Comparison of ENCODE assay signal across 1 cellular context in the genomic region with DNA sequence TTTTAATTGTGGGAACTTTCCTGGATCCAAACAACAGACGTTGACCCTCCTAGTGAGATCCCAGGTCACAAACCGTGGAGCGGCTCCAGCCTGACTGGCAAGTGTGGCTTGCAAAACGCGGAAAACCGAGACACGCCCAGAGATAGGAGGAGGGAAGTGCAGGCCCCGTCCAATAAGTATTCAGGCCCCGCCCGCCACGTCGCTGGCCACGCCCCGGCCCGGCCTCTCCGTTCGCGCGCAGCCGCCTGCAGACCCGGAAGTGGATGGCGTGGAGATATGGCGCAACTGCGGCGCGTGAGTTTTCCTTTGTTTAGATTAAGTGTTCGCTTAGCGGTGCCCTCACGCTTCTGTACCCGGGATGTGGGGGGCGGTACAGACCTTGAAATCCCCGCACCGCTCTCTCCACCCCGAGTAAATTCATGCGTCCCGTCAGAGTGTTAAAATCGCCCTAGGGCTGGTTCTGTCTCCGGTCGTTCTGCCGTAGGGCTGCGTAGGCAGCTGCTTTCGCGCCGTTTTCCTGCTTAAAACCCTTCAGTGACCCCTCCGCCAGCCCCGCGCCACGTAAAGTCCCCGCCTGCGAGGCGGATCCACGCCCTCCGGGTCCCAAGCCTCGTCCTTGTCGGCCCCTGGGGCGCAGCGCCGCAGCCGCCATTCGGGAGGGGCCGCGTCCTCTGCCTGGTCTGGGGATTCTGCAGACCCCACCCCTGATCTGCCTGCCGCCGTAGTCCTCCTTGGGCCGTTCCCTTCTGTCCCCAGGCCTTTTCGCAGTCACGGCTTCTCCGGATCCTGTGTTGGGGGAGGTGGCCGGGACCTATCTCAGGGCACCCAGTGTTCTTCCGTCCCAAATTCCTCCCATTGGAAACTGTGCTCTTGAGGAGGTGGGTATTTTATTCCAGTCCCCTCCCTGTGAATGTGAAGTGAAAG.
A peak's percentile ranks its signal among the peaks of the same experiment; 100 is the strongest.
TF ChIP-seq lines count a peak whose summit lies in the region.

A gene (plus strand): TSS at position 250 of the 924 bp plus-strand sequence. CDS start 27 bp downstream, at position 277.

TF ChIP-seq in HepG2, 621 proteins besides CTCF, POLR2A, EP300 and RAD21 (continued from another document and continues in another):
- TF ChIP-seq REPIN1 (CRISPR knock-in tag; IDR thresholded peaks at IDR 0.05; ENCODE audit: borderline replicate concordance, low read depth), result peak; percentile 77
- no peak for TF ChIP-seq SP1 (IDR thresholded peaks at IDR 0.05)
- TF ChIP-seq SP1 (CRISPR knock-in tag; IDR thresholded peaks at IDR 0.05), result peak; percentile 95
- TF ChIP-seq ZNF432 (CRISPR knock-in tag; IDR thresholded peaks at IDR 0.05; ENCODE audit: borderline replicate concordance), result peak; percentile 73; the same call in 1 of the 2 replicates
- TF ChIP-seq POLR2AphosphoS5 (IDR thresholded peaks at IDR 0.05; ENCODE audit: low read depth, low read length), result peak; percentile 95
- TF ChIP-seq KDM3A (CRISPR knock-in tag; IDR thresholded peaks at IDR 0.05; ENCODE audit: low read depth), result 0 out of 2 replicates have a peak, but pooled peaks have one; percentile 3
- peak; percentile 85 for TF ChIP-seq POGZ (CRISPR knock-in tag; IDR thresholded peaks at IDR 0.05)
- TF ChIP-seq, protein P1, sequence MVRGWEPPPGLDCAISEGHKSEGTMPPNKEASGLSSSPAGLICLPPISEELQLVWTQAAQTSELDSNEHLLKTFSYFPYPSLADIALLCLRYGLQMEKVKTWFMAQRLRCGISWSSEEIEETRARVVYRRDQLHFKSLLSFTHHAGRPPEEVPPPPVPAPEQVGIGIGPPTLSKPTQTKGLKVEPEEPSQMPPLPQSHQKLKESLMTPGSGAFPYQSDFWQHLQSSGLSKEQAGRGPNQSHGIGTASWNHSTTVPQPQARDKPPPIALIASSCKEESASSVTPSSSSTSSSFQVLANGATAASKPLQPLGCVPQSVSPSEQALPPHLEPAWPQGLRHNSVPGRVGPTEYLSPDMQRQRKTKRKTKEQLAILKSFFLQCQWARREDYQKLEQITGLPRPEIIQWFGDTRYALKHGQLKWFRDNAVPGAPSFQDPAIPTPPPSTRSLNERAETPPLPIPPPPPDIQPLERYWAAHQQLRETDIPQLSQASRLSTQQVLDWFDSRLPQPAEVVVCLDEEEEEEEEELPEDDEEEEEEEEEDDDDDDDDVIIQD (CRISPR knock-in tag; IDR thresholded peaks at IDR 0.05; ENCODE audit: low read depth), result peak; percentile 51; the same call in 1 of the 2 replicates
- TF ChIP-seq, protein P2, sequence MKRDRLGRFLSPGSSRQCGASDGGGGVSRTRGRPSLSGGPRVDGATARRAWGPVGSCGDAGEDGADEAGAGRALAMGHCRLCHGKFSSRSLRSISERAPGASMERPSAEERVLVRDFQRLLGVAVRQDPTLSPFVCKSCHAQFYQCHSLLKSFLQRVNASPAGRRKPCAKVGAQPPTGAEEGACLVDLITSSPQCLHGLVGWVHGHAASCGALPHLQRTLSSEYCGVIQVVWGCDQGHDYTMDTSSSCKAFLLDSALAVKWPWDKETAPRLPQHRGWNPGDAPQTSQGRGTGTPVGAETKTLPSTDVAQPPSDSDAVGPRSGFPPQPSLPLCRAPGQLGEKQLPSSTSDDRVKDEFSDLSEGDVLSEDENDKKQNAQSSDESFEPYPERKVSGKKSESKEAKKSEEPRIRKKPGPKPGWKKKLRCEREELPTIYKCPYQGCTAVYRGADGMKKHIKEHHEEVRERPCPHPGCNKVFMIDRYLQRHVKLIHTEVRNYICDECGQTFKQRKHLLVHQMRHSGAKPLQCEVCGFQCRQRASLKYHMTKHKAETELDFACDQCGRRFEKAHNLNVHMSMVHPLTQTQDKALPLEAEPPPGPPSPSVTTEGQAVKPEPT (CRISPR knock-in tag; IDR thresholded peaks at IDR 0.05; ENCODE audit: low read depth), result no peak
- peak; percentile 72 for TF ChIP-seq BORCS8-MEF2B (CRISPR knock-in tag; IDR thresholded peaks at IDR 0.05)
- TF ChIP-seq, protein P3, sequence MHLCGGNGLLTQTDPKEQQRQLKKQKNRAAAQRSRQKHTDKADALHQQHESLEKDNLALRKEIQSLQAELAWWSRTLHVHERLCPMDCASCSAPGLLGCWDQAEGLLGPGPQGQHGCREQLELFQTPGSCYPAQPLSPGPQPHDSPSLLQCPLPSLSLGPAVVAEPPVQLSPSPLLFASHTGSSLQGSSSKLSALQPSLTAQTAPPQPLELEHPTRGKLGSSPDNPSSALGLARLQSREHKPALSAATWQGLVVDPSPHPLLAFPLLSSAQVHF (CRISPR knock-in tag; IDR thresholded peaks at IDR 0.05), result no peak
- peak; percentile 38; the same call in 1 of the 2 replicates for TF ChIP-seq ZFP1 (CRISPR knock-in tag; IDR thresholded peaks at IDR 0.05)
- TF ChIP-seq, protein P4, sequence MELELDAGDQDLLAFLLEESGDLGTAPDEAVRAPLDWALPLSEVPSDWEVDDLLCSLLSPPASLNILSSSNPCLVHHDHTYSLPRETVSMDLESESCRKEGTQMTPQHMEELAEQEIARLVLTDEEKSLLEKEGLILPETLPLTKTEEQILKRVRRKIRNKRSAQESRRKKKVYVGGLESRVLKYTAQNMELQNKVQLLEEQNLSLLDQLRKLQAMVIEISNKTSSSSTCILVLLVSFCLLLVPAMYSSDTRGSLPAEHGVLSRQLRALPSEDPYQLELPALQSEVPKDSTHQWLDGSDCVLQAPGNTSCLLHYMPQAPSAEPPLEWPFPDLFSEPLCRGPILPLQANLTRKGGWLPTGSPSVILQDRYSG (CRISPR knock-in tag; IDR thresholded peaks at IDR 0.05), result no peak
- TF ChIP-seq ZNF766 (CRISPR knock-in tag; IDR thresholded peaks at IDR 0.05; ENCODE audit: borderline replicate concordance), result no peak
- TF ChIP-seq ZNF768 (CRISPR knock-in tag; IDR thresholded peaks at IDR 0.05), result peak; percentile 34; the same call in 1 of the 2 replicates
- TF ChIP-seq KLF11 (CRISPR knock-in tag; IDR thresholded peaks at IDR 0.05), result no peak
- TF ChIP-seq, protein P5, sequence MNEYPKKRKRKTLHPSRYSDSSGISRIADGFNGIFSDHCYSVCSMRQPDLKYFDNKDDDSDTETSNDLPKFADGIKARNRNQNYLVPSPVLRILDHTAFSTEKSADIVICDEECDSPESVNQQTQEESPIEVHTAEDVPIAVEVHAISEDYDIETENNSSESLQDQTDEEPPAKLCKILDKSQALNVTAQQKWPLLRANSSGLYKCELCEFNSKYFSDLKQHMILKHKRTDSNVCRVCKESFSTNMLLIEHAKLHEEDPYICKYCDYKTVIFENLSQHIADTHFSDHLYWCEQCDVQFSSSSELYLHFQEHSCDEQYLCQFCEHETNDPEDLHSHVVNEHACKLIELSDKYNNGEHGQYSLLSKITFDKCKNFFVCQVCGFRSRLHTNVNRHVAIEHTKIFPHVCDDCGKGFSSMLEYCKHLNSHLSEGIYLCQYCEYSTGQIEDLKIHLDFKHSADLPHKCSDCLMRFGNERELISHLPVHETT (CRISPR knock-in tag; conservative IDR thresholded peaks at IDR 0.05), result no peak
- peak; percentile 77; the same call in 1 of the 2 replicates for TF ChIP-seq ZSCAN9 (CRISPR knock-in tag; IDR thresholded peaks at IDR 0.05; ENCODE audit: borderline replicate concordance)
- 0 out of 2 replicates have a peak, but pooled peaks have one; percentile 47 for TF ChIP-seq ZNF660 (CRISPR knock-in tag; IDR thresholded peaks at IDR 0.05; ENCODE audit: borderline replicate concordance, low read depth)
- TF ChIP-seq ZFP36L1 (CRISPR knock-in tag; IDR thresholded peaks at IDR 0.05), result no peak
- peak; percentile 98 for TF ChIP-seq SAP130 (CRISPR knock-in tag; IDR thresholded peaks at IDR 0.05; ENCODE audit: low read depth)
- TF ChIP-seq, protein P6, sequence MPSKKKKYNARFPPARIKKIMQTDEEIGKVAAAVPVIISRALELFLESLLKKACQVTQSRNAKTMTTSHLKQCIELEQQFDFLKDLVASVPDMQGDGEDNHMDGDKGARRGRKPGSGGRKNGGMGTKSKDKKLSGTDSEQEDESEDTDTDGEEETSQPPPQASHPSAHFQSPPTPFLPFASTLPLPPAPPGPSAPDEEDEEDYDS (CRISPR knock-in tag; IDR thresholded peaks at IDR 0.05), result peak; percentile 80
- TF ChIP-seq PCBP1 (IDR thresholded peaks at IDR 0.05; ENCODE audit: borderline replicate concordance, low read depth, low read length), result 0 out of 2 replicates have a peak, but pooled peaks have one; percentile 55
- TF ChIP-seq ZNF614 (CRISPR knock-in tag; IDR thresholded peaks at IDR 0.05; ENCODE audit: borderline replicate concordance), result peak; percentile 54; the same call in 1 of the 2 replicates
- peak; percentile 92 for TF ChIP-seq RBFOX2 (IDR thresholded peaks at IDR 0.05; ENCODE audit: low read depth, low read length)
- TF ChIP-seq ZNF24 (IDR thresholded peaks at IDR 0.05), result no peak
- TF ChIP-seq SATB2 (CRISPR knock-in tag; IDR thresholded peaks at IDR 0.05), result no peak
- no peak for TF ChIP-seq JARID2 (CRISPR knock-in tag; IDR thresholded peaks at IDR 0.05; ENCODE audit: insufficient replicate concordance)
- TF ChIP-seq TAF1 (CRISPR knock-in tag; IDR thresholded peaks at IDR 0.05), result peak; percentile 85
- TF ChIP-seq GABPA (IDR thresholded peaks at IDR 0.05; ENCODE audit: low read depth, low read length), result peak; percentile 43; the same call in 1 of the 2 replicates
- peak; percentile 75 for TF ChIP-seq GABPA (CRISPR knock-in tag; IDR thresholded peaks at IDR 0.05; ENCODE audit: low read depth)
- no peak for TF ChIP-seq RORA (CRISPR knock-in tag; IDR thresholded peaks at IDR 0.05)
- TF ChIP-seq, protein P7, sequence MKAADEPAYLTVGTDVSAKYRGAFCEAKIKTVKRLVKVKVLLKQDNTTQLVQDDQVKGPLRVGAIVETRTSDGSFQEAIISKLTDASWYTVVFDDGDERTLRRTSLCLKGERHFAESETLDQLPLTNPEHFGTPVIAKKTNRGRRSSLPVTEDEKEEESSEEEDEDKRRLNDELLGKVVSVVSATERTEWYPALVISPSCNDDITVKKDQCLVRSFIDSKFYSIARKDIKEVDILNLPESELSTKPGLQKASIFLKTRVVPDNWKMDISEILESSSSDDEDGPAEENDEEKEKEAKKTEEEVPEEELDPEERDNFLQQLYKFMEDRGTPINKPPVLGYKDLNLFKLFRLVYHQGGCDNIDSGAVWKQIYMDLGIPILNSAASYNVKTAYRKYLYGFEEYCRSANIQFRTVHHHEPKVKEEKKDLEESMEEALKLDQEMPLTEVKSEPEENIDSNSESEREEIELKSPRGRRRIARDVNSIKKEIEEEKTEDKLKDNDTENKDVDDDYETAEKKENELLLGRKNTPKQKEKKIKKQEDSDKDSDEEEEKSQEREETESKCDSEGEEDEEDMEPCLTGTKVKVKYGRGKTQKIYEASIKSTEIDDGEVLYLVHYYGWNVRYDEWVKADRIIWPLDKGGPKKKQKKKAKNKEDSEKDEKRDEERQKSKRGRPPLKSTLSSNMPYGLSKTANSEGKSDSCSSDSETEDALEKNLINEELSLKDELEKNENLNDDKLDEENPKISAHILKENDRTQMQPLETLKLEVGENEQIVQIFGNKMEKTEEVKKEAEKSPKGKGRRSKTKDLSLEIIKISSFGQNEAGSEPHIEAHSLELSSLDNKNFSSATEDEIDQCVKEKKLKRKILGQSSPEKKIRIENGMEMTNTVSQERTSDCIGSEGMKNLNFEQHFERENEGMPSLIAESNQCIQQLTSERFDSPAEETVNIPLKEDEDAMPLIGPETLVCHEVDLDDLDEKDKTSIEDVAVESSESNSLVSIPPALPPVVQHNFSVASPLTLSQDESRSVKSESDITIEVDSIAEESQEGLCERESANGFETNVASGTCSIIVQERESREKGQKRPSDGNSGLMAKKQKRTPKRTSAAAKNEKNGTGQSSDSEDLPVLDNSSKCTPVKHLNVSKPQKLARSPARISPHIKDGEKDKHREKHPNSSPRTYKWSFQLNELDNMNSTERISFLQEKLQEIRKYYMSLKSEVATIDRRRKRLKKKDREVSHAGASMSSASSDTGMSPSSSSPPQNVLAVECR (CRISPR knock-in tag; IDR thresholded peaks at IDR 0.05; ENCODE audit: borderline replicate concordance), result peak; percentile 97
- no peak for TF ChIP-seq HNRNPUL1 (IDR thresholded peaks at IDR 0.05; ENCODE audit: low read depth, low read length)
- peak; percentile 65; the same call in 1 of the 2 replicates for TF ChIP-seq YEATS4 (CRISPR knock-in tag; IDR thresholded peaks at IDR 0.05; ENCODE audit: borderline replicate concordance)
- TF ChIP-seq ZNF430 (CRISPR knock-in tag; IDR thresholded peaks at IDR 0.05), result peak; percentile 78; the same call in 1 of the 2 replicates
- TF ChIP-seq KLF6 (CRISPR knock-in tag; IDR thresholded peaks at IDR 0.05), result peak; percentile 54; the same call in 1 of the 2 replicates
- TF ChIP-seq ZNF484 (CRISPR knock-in tag; IDR thresholded peaks at IDR 0.05; ENCODE audit: borderline replicate concordance, low read depth), result no peak
- peak; percentile 44 for TF ChIP-seq AGO1 (IDR thresholded peaks at IDR 0.05; ENCODE audit: low read depth, low read length, poor library complexity, severe bottlenecking)
- no peak for TF ChIP-seq NR2F6 (IDR thresholded peaks at IDR 0.05)
- peak; percentile 11; the same call in 1 of the 2 replicates for TF ChIP-seq NR2F6 (CRISPR knock-in tag; IDR thresholded peaks at IDR 0.05)
- TF ChIP-seq ELF3 (CRISPR knock-in tag; IDR thresholded peaks at IDR 0.05), result peak; percentile 88
- peak; percentile 63; the same call in 1 of the 2 replicates for TF ChIP-seq SNAPC2 (CRISPR knock-in tag; IDR thresholded peaks at IDR 0.05)
- TF ChIP-seq NFE2 (CRISPR knock-in tag; IDR thresholded peaks at IDR 0.05), result no peak
- no peak for TF ChIP-seq NFIC (IDR thresholded peaks at IDR 0.05; ENCODE audit: low read length)
- no peak for TF ChIP-seq NFRKB (IDR thresholded peaks at IDR 0.05)
- 0 out of 2 replicates have a peak, but pooled peaks have one; percentile 30 for TF ChIP-seq ZNF354B (CRISPR knock-in tag; IDR thresholded peaks at IDR 0.05)
- TF ChIP-seq, protein P8, sequence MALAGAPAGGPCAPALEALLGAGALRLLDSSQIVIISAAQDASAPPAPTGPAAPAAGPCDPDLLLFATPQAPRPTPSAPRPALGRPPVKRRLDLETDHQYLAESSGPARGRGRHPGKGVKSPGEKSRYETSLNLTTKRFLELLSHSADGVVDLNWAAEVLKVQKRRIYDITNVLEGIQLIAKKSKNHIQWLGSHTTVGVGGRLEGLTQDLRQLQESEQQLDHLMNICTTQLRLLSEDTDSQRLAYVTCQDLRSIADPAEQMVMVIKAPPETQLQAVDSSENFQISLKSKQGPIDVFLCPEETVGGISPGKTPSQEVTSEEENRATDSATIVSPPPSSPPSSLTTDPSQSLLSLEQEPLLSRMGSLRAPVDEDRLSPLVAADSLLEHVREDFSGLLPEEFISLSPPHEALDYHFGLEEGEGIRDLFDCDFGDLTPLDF (CRISPR knock-in tag; IDR thresholded peaks at IDR 0.05), result peak; percentile 74; the same call in 1 of the 2 replicates
- TF ChIP-seq RNF2 (conservative IDR thresholded peaks at IDR 0.05; ENCODE audit: low read depth), result no peak
- peak; percentile 85 for TF ChIP-seq POLR2G (IDR thresholded peaks at IDR 0.05; ENCODE audit: low read depth, low read length)
- TF ChIP-seq, protein P9, sequence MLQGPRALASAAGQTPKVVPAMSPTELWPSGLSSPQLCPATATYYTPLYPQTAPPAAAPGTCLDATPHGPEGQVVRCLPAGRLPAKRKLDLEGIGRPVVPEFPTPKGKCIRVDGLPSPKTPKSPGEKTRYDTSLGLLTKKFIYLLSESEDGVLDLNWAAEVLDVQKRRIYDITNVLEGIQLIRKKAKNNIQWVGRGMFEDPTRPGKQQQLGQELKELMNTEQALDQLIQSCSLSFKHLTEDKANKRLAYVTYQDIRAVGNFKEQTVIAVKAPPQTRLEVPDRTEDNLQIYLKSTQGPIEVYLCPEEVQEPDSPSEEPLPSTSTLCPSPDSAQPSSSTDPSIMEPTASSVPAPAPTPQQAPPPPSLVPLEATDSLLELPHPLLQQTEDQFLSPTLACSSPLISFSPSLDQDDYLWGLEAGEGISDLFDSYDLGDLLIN (CRISPR knock-in tag; IDR thresholded peaks at IDR 0.05; ENCODE audit: borderline replicate concordance), result no peak
